Comparison of ENCODE assay signal across 8 cellular contexts in genomic region chr1:236282719-236283118, GRCh38. TPM values are rescaled to one million over a fixed set of nuclear protein-coding genes. Genes with fewer than 3 reads are reported as not detected.
DNase-seq lines count a peak whose midpoint lies in the region; ATAC-seq and TF ChIP-seq lines count a peak whose summit lies in the region.

No MANE protein-coding gene starts in this region.

- H2AK5ac ChIP-seq in trophoblast cell (ENCODE audit: low read length), result no peak overlapping the region

- H3K9ac ChIP-seq in DND-41 (ENCODE audit: low read depth, low read length) (peak overlapping the region; percentile 93), trophoblast cell (ENCODE audit: low read length) (no peak overlapping the region)

- H3K27me3 ChIP-seq in DND-41 (ENCODE audit: insufficient read depth, low read length, poor library complexity), result no peaks in the 10 kb centered on the region
- H3K27me3 ChIP-seq in osteoblast (ENCODE audit: insufficient read depth, low read length), result peaks cover 20% of the 10 kb centered on the region
- no peaks in the 10 kb centered on the region for H3K27me3 ChIP-seq in trophoblast cell (ENCODE audit: insufficient read depth, low read length)

- no peak overlapping the region for H2BK12ac ChIP-seq in trophoblast cell (ENCODE audit: low read length)

- peak overlapping the region; percentile 81; the same call in 1 of the 2 replicates for H3K27ac ChIP-seq in DND-41 (ENCODE audit: low read length)
- H3K27ac ChIP-seq in osteoblast (ENCODE audit: low read depth, low read length), result no peak overlapping the region
- H3K27ac ChIP-seq in trophoblast cell (ENCODE audit: low read depth, low read length), result no peak overlapping the region

- no peak for TF ChIP-seq CTCF in DND-41 (IDR thresholded peaks at IDR 0.05; ENCODE audit: borderline replicate concordance, extremely low read depth, low read length, poor library complexity, severe bottlenecking)
- no peak for TF ChIP-seq CTCF in NB4 (IDR thresholded peaks at IDR 0.05; ENCODE audit: low read depth, low read length)
- TF ChIP-seq CTCF in osteoblast (IDR thresholded peaks at IDR 0.05; ENCODE audit: extremely low read depth, low read depth, low read length), result no peak

- no peak for ATAC-seq in DND-41 (ENCODE audit: insufficient read depth, low read depth)
- no peak for ATAC-seq in effector memory CD8-positive, alpha-beta T cell (replicated peaks)
- no peak for ATAC-seq in GM18909 (IDR thresholded peaks at IDR 0.05; ENCODE audit: poor library complexity, unreplicated experiment)

- H4K8ac ChIP-seq in trophoblast cell (ENCODE audit: low read depth, low read length), result no peak overlapping the region

- no peak overlapping the region for H3K4ac ChIP-seq in trophoblast cell (ENCODE audit: low read depth, low read length)

- H3K4me3 Mint-ChIP-seq in effector memory CD8-positive, alpha-beta T cell, result peak overlapping the region; percentile 88 to 89

- no peak overlapping the region for H2BK5ac ChIP-seq in trophoblast cell (ENCODE audit: low read depth, low read length, poor library complexity)

- H3K4me1 ChIP-seq in DND-41 (ENCODE audit: insufficient read depth, low read length) (peaks cover 53% of the 10 kb centered on the region), osteoblast (ENCODE audit: insufficient read depth, low read length) (peaks cover 9% of the 10 kb centered on the region), trophoblast cell (ENCODE audit: control insufficient read depth in 1 of 2, insufficient read depth in 2 of 2, low read length in 2 of 2) (peaks cover 0 to 4% of the 10 kb centered on the region in 2 experiments)

- peak overlapping the region; percentile 88 to 94 for H3K27ac Mint-ChIP-seq in effector memory CD8-positive, alpha-beta T cell

- H2BK120ac ChIP-seq in trophoblast cell (ENCODE audit: insufficient read depth, low read length, poor library complexity), result no peak overlapping the region

- H3K9me3 ChIP-seq in DND-41 (ENCODE audit: insufficient read depth, low read length, severe bottlenecking) (no peaks in the 10 kb centered on the region), osteoblast (ENCODE audit: low read depth, low read length) (no peaks in the 10 kb centered on the region), trophoblast cell (ENCODE audit: insufficient read depth, low read depth, low read length) (no peaks in the 10 kb centered on the region)

- H3K18ac ChIP-seq in trophoblast cell (ENCODE audit: low read length), result no peak overlapping the region

- H3K36me3 Mint-ChIP-seq in effector memory CD8-positive, alpha-beta T cell (ENCODE audit: insufficient read depth), result peaks cover 18% of the 10 kb centered on the region

- H3K4me2 ChIP-seq in DND-41 (ENCODE audit: insufficient read depth, low read length), result peak overlapping the region; percentile 99
- peak overlapping the region; percentile 88 for H3K4me2 ChIP-seq in osteoblast (ENCODE audit: insufficient read depth, low read length)
- H3K4me2 ChIP-seq in trophoblast cell (ENCODE audit: low read length), result no peak overlapping the region

- H4K20me1 ChIP-seq in DND-41 (ENCODE audit: insufficient read depth, low read length), result no peaks in the 10 kb centered on the region
- H4K20me1 ChIP-seq in osteoblast (ENCODE audit: insufficient read depth, low read length), result no peaks in the 10 kb centered on the region

- no peak overlapping the region for H3K14ac ChIP-seq in trophoblast cell (ENCODE audit: low read length)

- TF ChIP-seq POLR2A in NB4 (IDR thresholded peaks at IDR 0.05; ENCODE audit: extremely low read depth, insufficient read length), result no peak

- H3K9me3 Mint-ChIP-seq in effector memory CD8-positive, alpha-beta T cell, result no peaks in the 10 kb centered on the region

- H3K27me3 Mint-ChIP-seq in effector memory CD8-positive, alpha-beta T cell, result peaks cover 0 to 6% of the 10 kb centered on the region in 2 donors

- H4K91ac ChIP-seq in trophoblast cell (ENCODE audit: low read depth, low read length), result no peak overlapping the region

- peaks cover 2% of the 10 kb centered on the region for H3K79me1 ChIP-seq in trophoblast cell (ENCODE audit: low read length)

- WGBS in trophoblast cell (ENCODE audit: extremely low coverage, insufficient coverage, insufficient read length), result no CpG with 5 or more reads among the region's 2 CpGs

- H3K4me3 ChIP-seq in DND-41 (ENCODE audit: low read depth in 1 of 2, low read length in 2 of 2), result peak overlapping the region; percentile 61 to 98; a peak in 3 of 4 replicates
- peak overlapping the region; percentile 75 for H3K4me3 ChIP-seq in NB4 (ENCODE audit: low read depth, low read length)
- peak overlapping the region; percentile 88 for H3K4me3 ChIP-seq in osteoblast (ENCODE audit: insufficient read depth, low read length)
- H3K4me3 ChIP-seq in trophoblast cell (ENCODE audit: low read depth, low read length), result no peak overlapping the region

- DNase-seq in DND-41 (no peak), NB4 (ENCODE audit: low read depth) (no peak), osteoblast (ENCODE audit: insufficient read length, low spot score, missing footprints) (no peak), trophoblast cell (no peak), NCI-H524 (lab: John Stamatoyannopoulos, UW) (no peak)
- DNase-seq in effector memory CD8-positive, alpha-beta T cell, result no peak
- DNase-seq in central memory CD4-positive, alpha-beta T cell, result no peak

- H3K4me1 Mint-ChIP-seq in effector memory CD8-positive, alpha-beta T cell (ENCODE audit: low read depth in 2 of 2), result peaks cover 20 to 21% of the 10 kb centered on the region in 2 donors

- H3K79me2 ChIP-seq in DND-41 (ENCODE audit: insufficient read depth, low read length) (peaks cover 13% of the 10 kb centered on the region; the same call in 1 of the 2 replicates), osteoblast (ENCODE audit: insufficient read depth, low read length) (no peaks in the 10 kb centered on the region), trophoblast cell (ENCODE audit: control insufficient read depth, insufficient read depth, low read length, poor library complexity) (no peaks in the 10 kb centered on the region)

- H3K23ac ChIP-seq in trophoblast cell (ENCODE audit: low read length), result no peak overlapping the region

- no peak overlapping the region for H4K12ac ChIP-seq in trophoblast cell (ENCODE audit: low read depth, low read length)

- no peaks in the 10 kb centered on the region; the same call in 1 of the 2 replicates for H3K36me3 ChIP-seq in DND-41 (ENCODE audit: insufficient read depth, low read length)
- no peaks in the 10 kb centered on the region for H3K36me3 ChIP-seq in osteoblast (ENCODE audit: insufficient read depth, low read length)
- H3K36me3 ChIP-seq in trophoblast cell (ENCODE audit: control insufficient read depth in 1 of 2, insufficient read depth in 2 of 2, low read length in 2 of 2), result no peaks in the 10 kb centered on the region

- H2AFZ ChIP-seq in DND-41 (ENCODE audit: low read depth, low read length), result peak overlapping the region; percentile 96
- no peak overlapping the region for H2AFZ ChIP-seq in osteoblast (ENCODE audit: low read length)
- H2AFZ ChIP-seq in trophoblast cell (ENCODE audit: insufficient read depth, low read length, poor library complexity), result no peak overlapping the region

RNA-seq across cellular contexts. Expression of gene ERO1B, which starts 1.0 kb away (rescaled TPM):
- 2.9 and 4.7 TPM in 2 replicates for total RNA-seq in osteoblast
- polyA plus RNA-seq in trophoblast cell (2013), result 2.2 and 3.0 TPM in 2 replicates
